In the genomic region with DNA sequence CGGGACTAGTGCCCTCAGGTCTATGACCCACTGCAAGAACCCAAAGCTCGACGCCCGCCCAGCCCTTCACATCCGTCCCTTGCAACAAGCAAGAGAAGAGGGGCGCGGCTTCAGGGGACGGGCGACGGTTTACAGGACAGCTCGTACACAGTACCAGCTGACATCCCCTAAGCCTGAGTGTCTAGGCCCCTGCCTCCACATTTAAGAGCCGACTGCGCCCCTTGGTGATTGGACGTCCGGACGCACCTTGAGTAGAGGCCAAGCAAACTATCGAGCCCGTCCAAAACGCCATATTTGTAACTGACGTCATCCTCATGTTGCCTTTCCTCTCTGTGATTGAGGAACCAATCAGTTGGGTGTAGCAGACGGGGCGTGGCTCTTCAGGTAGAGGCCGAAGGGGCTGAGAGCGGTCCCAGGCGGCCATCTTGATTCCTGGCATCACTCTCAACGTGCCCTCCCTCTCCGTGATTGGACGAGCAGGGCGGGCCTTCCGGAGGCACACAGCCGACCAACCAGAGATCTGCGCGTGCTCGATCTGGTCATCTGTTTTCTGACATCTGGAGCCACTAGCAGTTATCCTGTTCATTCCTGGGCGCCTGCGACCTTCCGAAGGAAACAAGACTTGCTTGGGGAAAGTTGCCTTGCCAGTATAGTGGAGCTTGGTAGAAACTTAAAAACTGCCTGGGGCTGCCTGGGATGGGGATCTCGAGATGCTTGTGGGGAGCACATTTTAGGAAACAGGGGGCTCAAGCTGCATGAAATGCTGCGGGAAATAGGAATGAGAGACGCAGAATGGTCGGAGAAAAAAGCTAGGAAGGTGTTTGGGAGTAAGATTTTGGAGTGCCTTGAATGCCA, we compare ENCODE assay signal across 1 cellular context.
TF ChIP-seq lines count a peak whose summit lies in the region.

No MANE protein-coding gene starts in this region.

TF ChIP-seq in endothelial cell of umbilical vein, 7 proteins besides CTCF, POLR2A, EP300 and RAD21 (continued from another document):
- peak; percentile 71 for TF ChIP-seq POLR2AphosphoS5 (IDR thresholded peaks at IDR 0.05; ENCODE audit: insufficient read depth, low read depth, low read length)
- TF ChIP-seq, protein P1, sequence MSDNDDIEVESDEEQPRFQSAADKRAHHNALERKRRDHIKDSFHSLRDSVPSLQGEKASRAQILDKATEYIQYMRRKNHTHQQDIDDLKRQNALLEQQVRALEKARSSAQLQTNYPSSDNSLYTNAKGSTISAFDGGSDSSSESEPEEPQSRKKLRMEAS (IDR thresholded peaks at IDR 0.05; ENCODE audit: insufficient read depth, insufficient read length), result peak; percentile 28
- TF ChIP-seq JUN (IDR thresholded peaks at IDR 0.05; ENCODE audit: borderline replicate concordance, insufficient read depth, insufficient read length, low read depth), result peak; percentile 80
- no peak for TF ChIP-seq GATA2 (IDR thresholded peaks at IDR 0.05; ENCODE audit: insufficient read depth, insufficient read length, low read depth, low read length)
